Comparison of ENCODE assay signal across 8 cellular contexts in genomic region chr6:58059661-58060201, GRCh38.
DNase-seq lines count a peak whose midpoint lies in the region; ATAC-seq, FAIRE-seq and TF ChIP-seq lines count a peak whose summit lies in the region.
"Not testable (repeated sequence)": the region's sequence is repeated elsewhere in the genome, so short reads cannot be mapped to it uniquely, and the experiment has no call there.

No MANE protein-coding gene starts in this region.

- intact Hi-C loops in Right ventricle myocardium superior (cut with DNase I), result not testable (repeated sequence)

- H3K4me3 ChIP-seq in BJ (ENCODE audit: low read depth, low read length); mesenchymal stem cell (ENCODE audit: insufficient read depth in 1 of 2, low read depth in 1 of 2, low read length in 2 of 2): not testable (repeated sequence)

- not testable (repeated sequence) for H2BK15ac ChIP-seq in mesenchymal stem cell (ENCODE audit: low read depth, poor library complexity, severe bottlenecking)

- not testable (repeated sequence) for H4K8ac ChIP-seq in mesenchymal stem cell (ENCODE audit: low read length)

- not testable (repeated sequence) for H3K23ac ChIP-seq in mesenchymal stem cell (ENCODE audit: low read length in 2 of 2)

- ATAC-seq in Right ventricle myocardium superior (ENCODE audit: poor library complexity), result peak; percentile 36

- in situ Hi-C loops in SK-MEL-5 (cut with HindIII; ENCODE audit: low pct_unique_long_range_greater_than_20kb, low sequenced_read_pairs), result not testable (repeated sequence)

- not testable (repeated sequence) for H2BK120ac ChIP-seq in mesenchymal stem cell (ENCODE audit: low read depth, low read length)

- H3K27ac ChIP-seq in epithelial cell of prostate; mesenchymal stem cell (ENCODE audit: low read length, poor library complexity, severe bottlenecking): not testable (repeated sequence)

- peak overlapping the region; percentile 33 for H3K9ac ChIP-seq in mesenchymal stem cell (ENCODE audit: low read length)

- not testable (repeated sequence) for TF ChIP-seq POLR2A in H54 (IDR thresholded peaks at IDR 0.05; ENCODE audit: low read depth, low read length)

- not testable (repeated sequence) for H3K4me2 ChIP-seq in mesenchymal stem cell (ENCODE audit: low read length, poor library complexity, severe bottlenecking)

- 45% methylated on average over 1 of the region's 1 CpG for WGBS in mesenchymal stem cell

- FAIRE-seq in H54 (lab: Jason Lieb, UNC), result peak; percentile 66

- H2BK12ac ChIP-seq in mesenchymal stem cell (ENCODE audit: low read length in 2 of 2), result not testable (repeated sequence)

- not testable (repeated sequence) for H3K79me1 ChIP-seq in mesenchymal stem cell (replicated peaks; ENCODE audit: low read length, poor library complexity, severe bottlenecking)

- H2BK5ac ChIP-seq in mesenchymal stem cell (ENCODE audit: low read depth, low read length, poor library complexity, severe bottlenecking), result not testable (repeated sequence)

- H3K27me3 ChIP-seq in BJ (ENCODE audit: control insufficient read depth, insufficient read depth, low read length); mesenchymal stem cell (ENCODE audit: control insufficient read depth in 1 of 2, insufficient read depth in 1 of 2, low read length in 2 of 2): not testable (repeated sequence)

- not testable (repeated sequence) for H3K14ac ChIP-seq in mesenchymal stem cell (ENCODE audit: low read length in 2 of 2)

- not testable (repeated sequence) for H3K4me1 ChIP-seq in mesenchymal stem cell (ENCODE audit: control insufficient read depth, insufficient read depth, low read depth, low read length)

- POLR2A ChIA-PET in BJ (lab: Charles Lee), result not testable (repeated sequence)

- H2AFZ ChIP-seq in mesenchymal stem cell (ENCODE audit: low read depth, low read length), result not testable (repeated sequence)

- H3K4ac ChIP-seq in mesenchymal stem cell (ENCODE audit: low read depth in 1 of 2, low read length in 2 of 2), result not testable (repeated sequence)

- H3K18ac ChIP-seq in mesenchymal stem cell (ENCODE audit: low read depth in 1 of 2, low read length in 2 of 2), result not testable (repeated sequence)

- not testable (repeated sequence) for H3K36me3 ChIP-seq in BJ (ENCODE audit: control insufficient read depth, insufficient read depth, low read length); mesenchymal stem cell (ENCODE audit: control insufficient read depth in 1 of 2, insufficient read depth in 2 of 2, low read depth in 1 of 2, low read length in 2 of 2)

- not testable (repeated sequence) for TF ChIP-seq CTCF in BJ (IDR thresholded peaks at IDR 0.05; ENCODE audit: insufficient read depth, low read depth, low read length)

- DNase-seq in BJ (ENCODE audit: low read depth) (peak; percentile 2), NCI-H2171 treated with DMSO at 0.1 percent for 48 hours (lab: John Stamatoyannopoulos, UW) (peak; percentile 22), SK-MEL-5 (ENCODE audit: low read depth, low spot score) (peak; percentile 33), epithelial cell of prostate (ENCODE audit: low read depth, low spot score) (peak; percentile 43), stromal cell of bone marrow (ENCODE audit: low read depth) (peak; percentile 55)
- not testable (repeated sequence) for DNase-seq in H54 (ENCODE audit: insufficient read length, low spot score); Right ventricle myocardium superior; mesenchymal stem cell

- H3K9me3 ChIP-seq in mesenchymal stem cell (ENCODE audit: control insufficient read depth, low read length), result not testable (repeated sequence)

- not testable (repeated sequence) for H2AK5ac ChIP-seq in mesenchymal stem cell (ENCODE audit: low read length, severe bottlenecking)

- CTCF ChIA-PET in BJ (lab: Yijun Ruan, JAX), result not testable (repeated sequence)

- not testable (repeated sequence) for H4K91ac ChIP-seq in mesenchymal stem cell (ENCODE audit: low read length)
